ENCODE assay signal across 1 cellular context in genomic region chr2:202911513-202912341, GRCh38.
TF ChIP-seq lines count a peak whose summit lies in the region.

Gene CARF, plus strand, starts transcription at chr2:202912275. Its CDS starts 29,628 bp downstream, at chr2:202941903.
Gene WDR12, minus strand, starts transcription at chr2:202911673. Its CDS starts 197 bp downstream, at chr2:202911476.

TF ChIP-seq in HepG2, 621 proteins besides CTCF, POLR2A, EP300 and RAD21 (continued from another document and continues in another):
- TF ChIP-seq PBX3 (CRISPR knock-in tag; IDR thresholded peaks at IDR 0.05; ENCODE audit: borderline replicate concordance) (no peak), ATF6 (CRISPR knock-in tag; conservative IDR thresholded peaks at IDR 0.05) (no peak; the same call in 1 of the 2 replicates), FOXM1 (CRISPR knock-in tag; IDR thresholded peaks at IDR 0.05) (no peak), KDM6A (CRISPR knock-in tag; IDR thresholded peaks at IDR 0.05; ENCODE audit: low read depth) (no peak), ARID3A (IDR thresholded peaks at IDR 0.05; ENCODE audit: low read depth, low read length) (peak; percentile 71; the same call in 1 of the 2 replicates), FOXP4 (CRISPR knock-in tag; IDR thresholded peaks at IDR 0.05) (peak; percentile 40; the same call in 1 of the 2 replicates), ZNF678 (CRISPR knock-in tag; IDR thresholded peaks at IDR 0.05) (no peak), TEAD2 (CRISPR knock-in tag; IDR thresholded peaks at IDR 0.05) (no peak), SIX1 (CRISPR knock-in tag; IDR thresholded peaks at IDR 0.05; ENCODE audit: borderline replicate concordance) (peak; percentile 74; the same call in 1 of the 2 replicates), PLSCR1 (CRISPR knock-in tag; IDR thresholded peaks at IDR 0.05; ENCODE audit: borderline replicate concordance) (no peak), ZNF383 (CRISPR knock-in tag; IDR thresholded peaks at IDR 0.05; ENCODE audit: borderline replicate concordance) (no peak), PHF8 (CRISPR knock-in tag; IDR thresholded peaks at IDR 0.05) (peak; percentile 63; the same call in 1 of the 2 replicates), CEBPZ (IDR thresholded peaks at IDR 0.05; ENCODE audit: low read length) (no peak), THAP7 (CRISPR knock-in tag; IDR thresholded peaks at IDR 0.05) (peak; percentile 59; the same call in 1 of the 2 replicates), SIX4 (CRISPR knock-in tag; IDR thresholded peaks at IDR 0.05) (no peak), ZNF280B (CRISPR knock-in tag; IDR thresholded peaks at IDR 0.05; ENCODE audit: borderline replicate concordance) (no peak), HMGA1 (CRISPR knock-in tag; conservative IDR thresholded peaks at IDR 0.05) (no peak), ZNF142 (CRISPR knock-in tag; IDR thresholded peaks at IDR 0.05) (no peak; the same call in 1 of the 2 replicates), ZNF33A (CRISPR knock-in tag; IDR thresholded peaks at IDR 0.05; ENCODE audit: borderline replicate concordance) (no peak), ZNF816 (CRISPR knock-in tag; IDR thresholded peaks at IDR 0.05; ENCODE audit: borderline replicate concordance) (peak; percentile 92; the same call in 1 of the 2 replicates), PCBP1 (IDR thresholded peaks at IDR 0.05; ENCODE audit: borderline replicate concordance, low read depth, low read length) (no peak), CBFB (CRISPR knock-in tag; IDR thresholded peaks at IDR 0.05) (peak; percentile 40; the same call in 1 of the 2 replicates), AHDC1 (CRISPR knock-in tag; IDR thresholded peaks at IDR 0.05; ENCODE audit: borderline replicate concordance) (0 out of 2 replicates have a peak, but pooled peaks have one; percentile 17), RFXANK (CRISPR knock-in tag; IDR thresholded peaks at IDR 0.05) (no peak)
